15 cellular contexts compared by ENCODE assay signal in the genomic region with DNA sequence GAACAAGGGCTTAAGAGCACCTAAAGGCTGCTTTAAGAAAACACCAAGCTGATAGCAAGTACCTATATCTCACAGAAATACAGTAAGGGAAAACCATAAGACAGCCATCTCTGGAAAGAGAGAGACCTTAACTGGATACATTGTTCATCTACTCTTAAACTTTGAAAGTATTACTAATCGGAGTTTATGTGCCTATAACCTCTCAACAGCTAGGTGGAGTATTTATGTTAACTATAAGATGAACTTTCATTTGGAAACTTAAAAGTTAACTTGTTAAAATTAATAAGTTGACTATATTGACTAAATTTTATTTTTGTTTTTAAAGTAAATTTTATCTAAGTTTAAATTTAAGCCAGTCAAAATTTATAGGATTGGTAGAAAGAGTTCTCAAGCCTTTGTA.
DNase-seq lines count a peak whose midpoint lies in the region; ATAC-seq, FAIRE-seq and TF ChIP-seq lines count a peak whose summit lies in the region.
"Had no signal": no experiment of that assay in that cellular context is flagged by ENCODE, and none has a peak within 500 bp of the region (broad histone marks: within the 10 kb centered on the region; RNA-seq: fewer than 3 reads in every experiment).

No MANE protein-coding gene starts in this region.

- no peaks in the 10 kb centered on the region for H3K4me1 ChIP-seq in ectodermal cell (ENCODE audit: control insufficient read depth, insufficient read depth, low read length)
- H3K4me1 ChIP-seq in small intestine (ENCODE audit: control insufficient read depth in 2 of 2, insufficient read depth in 1 of 2, low read depth in 1 of 2, low read length in 1 of 2) = no peaks in the 10 kb centered on the region
- peaks cover 4% of the 10 kb centered on the region for H3K4me1 ChIP-seq in ovary (ENCODE audit: insufficient read depth)

- DNase-seq in GM13977 (ENCODE audit: low spot score) = no peak
- no peak for DNase-seq in RCC 7860 (ENCODE audit: low spot score)
- DNase-seq in small intestine = no peak
- DNase-seq in stimulated activated CD4-positive, alpha-beta T cell treated with anti-CD3 and anti-CD28 coated beads, Interleukin-2, amount 100 ng/mL, for 48 hours = no peak
- DNase-seq in ovary = no peak
- DNase-seq: CD8-positive, alpha-beta T cell; H9; MM.1S; NCI-H1930; NCI-H2171 treated with DMSO at 0.1 percent for 48 hours; NCI-H510A had no signal

- no CpG with 5 or more reads among the region's 1 CpG for WGBS in ectodermal cell, 2 experiments
- 83 to 94% (median 89%) methylated on average over 1 of the region's 1 CpG for WGBS in small intestine, 3 donors
- 92 to 100% (median 93%) methylated on average over 1 of the region's 1 CpG for WGBS in ovary, 3 donors

- TF ChIP-seq CTCF in GM13977 (IDR thresholded peaks at IDR 0.05; ENCODE audit: extremely low read depth, insufficient read depth, missing control alignments) (peak; percentile 24), ovary (IDR thresholded peaks at IDR 0.05) (no peak)

- intact Hi-C loops in ovary (cut with DNase I) = no loop called here

- ATAC-seq in HG02885 (IDR thresholded peaks at IDR 0.05; ENCODE audit: poor library complexity, unreplicated experiment) = no peak
- ATAC-seq in HG02763 (IDR thresholded peaks at IDR 0.05; ENCODE audit: unreplicated experiment) = no peak
- ATAC-seq: CD8-positive, alpha-beta T cell had no signal

- H3K27ac ChIP-seq in ectodermal cell (ENCODE audit: insufficient read depth, low read depth, low read length, poor library complexity, severe bottlenecking) = peak overlapping the region; percentile 20
- H3K27ac ChIP-seq in small intestine (ENCODE audit: low read depth in 1 of 2, low read length in 1 of 2) = no peak overlapping the region
- H3K27ac ChIP-seq in ovary = no peak overlapping the region
- H3K27ac ChIP-seq: KMS-11 had no signal

- H3K4me3 ChIP-seq in ectodermal cell (ENCODE audit: insufficient read depth, low read depth, low read length) (no peak overlapping the region), small intestine (ENCODE audit: low read depth in 1 of 2, low read length in 2 of 2) (no peak overlapping the region), ovary (no peak overlapping the region)

- in situ Hi-C loops in GM13977 (cut with MboI; ENCODE audit: low pct_unique_long_range_greater_than_20kb, low sequenced_read_pairs, unreplicated experiment) = no loop called here

- no peak for TF ChIP-seq EP300 in ovary (IDR thresholded peaks at IDR 0.05)

- H3K27me3 ChIP-seq in ectodermal cell (ENCODE audit: control insufficient read depth, insufficient read depth, low read length, poor library complexity, severe bottlenecking) (no peaks in the 10 kb centered on the region), small intestine (ENCODE audit: control insufficient read depth in 2 of 2, insufficient read depth in 2 of 2, low read length in 2 of 2) (no peaks in the 10 kb centered on the region), ovary (no peaks in the 10 kb centered on the region)

- FAIRE-seq in RCC 7860 (lab: Jason Lieb, UNC) (peak; percentile 77), small intestine (lab: Jason Lieb, UNC) (peak; percentile 64)

- no peak for TF ChIP-seq POLR2A in ovary (IDR thresholded peaks at IDR 0.05)

- H3K9me3 ChIP-seq in ectodermal cell (ENCODE audit: control insufficient read depth, low read length) (no peaks in the 10 kb centered on the region), small intestine (ENCODE audit: control insufficient read depth, low read depth) (no peaks in the 10 kb centered on the region), ovary (no peaks in the 10 kb centered on the region)

- peaks cover 4% of the 10 kb centered on the region for H3K36me3 ChIP-seq in ectodermal cell (ENCODE audit: control insufficient read depth, insufficient read depth, low read length)
- peaks cover 0 to 2% of the 10 kb centered on the region in 2 donors for H3K36me3 ChIP-seq in small intestine (ENCODE audit: control insufficient read depth in 2 of 2, insufficient read depth in 2 of 2, low read length in 2 of 2)
- no peaks in the 10 kb centered on the region for H3K36me3 ChIP-seq in ovary
